Comparison of ENCODE assay signal across 15 cellular contexts in genomic region chr18:8224576-8224975, GRCh38.
DNase-seq lines count a peak whose midpoint lies in the region; ATAC-seq, FAIRE-seq and TF ChIP-seq lines count a peak whose summit lies in the region.
"Had no signal": no experiment of that assay in that cellular context is flagged by ENCODE, and none has a peak within 500 bp of the region (broad histone marks: within the 10 kb centered on the region; RNA-seq: fewer than 3 reads in every experiment).

No MANE protein-coding gene starts in this region.

- H3K27ac Mint-ChIP-seq in activated naive CD4-positive, alpha-beta T cell treated with anti-CD3 and anti-CD28 coated beads, Interleukin-2, amount 50 U/mL, for 72 hours = no peak overlapping the region
- H3K27ac Mint-ChIP-seq: CD14-positive monocyte; CD8-positive, alpha-beta T cell; HFFc6 had no signal

- H3K9me3 Mint-ChIP-seq in activated naive CD4-positive, alpha-beta T cell treated with anti-CD3 and anti-CD28 coated beads, Interleukin-2, amount 50 U/mL, for 72 hours = peaks cover 8 to 9% of the 10 kb centered on the region in 2 donors

- H3K27ac ChIP-seq in WERI-Rb-1 (no peak overlapping the region), esophagus squamous epithelium (no peak overlapping the region)
- H3K27ac ChIP-seq: HL-60 had no signal

- no peaks in the 10 kb centered on the region for H3K4me1 ChIP-seq in esophagus squamous epithelium

- TF ChIP-seq POLR2A in H54 (IDR thresholded peaks at IDR 0.05; ENCODE audit: low read depth, low read length) (no peak), esophagus squamous epithelium (IDR thresholded peaks at IDR 0.05) (no peak)

- intact Hi-C loops in esophagus squamous epithelium (cut with DNase I) = no loop called here

- DNase-seq in H54 (ENCODE audit: insufficient read length, low spot score) = no peak
- peak; percentile 53 for DNase-seq in RCC 7860 (ENCODE audit: low spot score)
- peak; percentile 27 for DNase-seq in glomerular visceral epithelial cell (ENCODE audit: extremely low spot score)
- DNase-seq in WERI-Rb-1 = no peak
- no peak for DNase-seq in SKM-1 treated with dmso at 0.1 percent for 144 hours (lab: John Stamatoyannopoulos, UW; ENCODE audit: unreplicated experiment)
- no peak for DNase-seq in esophagus squamous epithelium (lab: John Stamatoyannopoulos, UW)
- no peak for DNase-seq in activated naive CD4-positive, alpha-beta T cell treated with anti-CD3 and anti-CD28 coated beads, Interleukin-2, amount 50 U/mL, for 72 hours (ENCODE audit: low spot score in 2 of 2)
- DNase-seq: CD8-positive, alpha-beta T cell; COR-L47; DND-41; HCEC 1CT; HFFc6 had no signal

- peak; percentile 48 for FAIRE-seq in H54 (lab: Jason Lieb, UNC)
- FAIRE-seq in RCC 7860 (lab: Jason Lieb, UNC) = no peak
- FAIRE-seq: H1 had no signal

- no peak for TF ChIP-seq CTCF in WERI-Rb-1 (IDR thresholded peaks at IDR 0.05; ENCODE audit: low read depth, low read length)
- no peak for TF ChIP-seq CTCF in esophagus squamous epithelium (IDR thresholded peaks at IDR 0.05)

- H3K9me3 ChIP-seq in WERI-Rb-1 (ENCODE audit: severe bottlenecking) (no peaks in the 10 kb centered on the region), esophagus squamous epithelium (no peaks in the 10 kb centered on the region)

- H3K4me3 ChIP-seq in WERI-Rb-1 (ENCODE audit: low read depth, low read length) = no peak overlapping the region
- no peak overlapping the region for H3K4me3 ChIP-seq in esophagus squamous epithelium

- H3K36me3 ChIP-seq in WERI-Rb-1 (no peaks in the 10 kb centered on the region), esophagus squamous epithelium (no peaks in the 10 kb centered on the region)

- 90 to 91% methylated on average over 3 of the region's 3 CpGs for WGBS in esophagus squamous epithelium, 2 donors

- no peak for ATAC-seq in activated naive CD4-positive, alpha-beta T cell treated with anti-CD3 and anti-CD28 coated beads, Interleukin-2, amount 50 U/mL, for 72 hours
- ATAC-seq: CD8-positive, alpha-beta T cell had no signal

- no peaks in the 10 kb centered on the region for H3K36me3 Mint-ChIP-seq in activated naive CD4-positive, alpha-beta T cell treated with anti-CD3 and anti-CD28 coated beads, Interleukin-2, amount 50 U/mL, for 72 hours
- H3K36me3 Mint-ChIP-seq: CD14-positive monocyte; CD8-positive, alpha-beta T cell had no signal

- no peaks in the 10 kb centered on the region for H3K27me3 ChIP-seq in WERI-Rb-1 (ENCODE audit: insufficient read depth, low read depth, severe bottlenecking)
- H3K27me3 ChIP-seq in esophagus squamous epithelium = no peaks in the 10 kb centered on the region

Comparison
In these comparisons a context has a peak if more than half of its experiments do, and no peak if none do; other contexts are left out.
1. DNase-seq: peak in RCC 7860 (single experiment) and glomerular visceral epithelial cell (single experiment); none in H54 (single experiment), WERI-Rb-1 (single experiment), SKM-1 treated with dmso at 0.1 percent for 144 hours (single experiment), esophagus squamous epithelium (single experiment) and activated naive CD4-positive, alpha-beta T cell treated with anti-CD3 and anti-CD28 coated beads, Interleukin-2, amount 50 U/mL, for 72 hours (0 of 2).